1 cellular context compared by ENCODE assay signal in genomic region chr16:86214326-86215232, GRCh38.
TF ChIP-seq lines count a peak whose summit lies in the region.

No MANE protein-coding gene starts in this region.

TF ChIP-seq in liver, 16 proteins besides CTCF, POLR2A, EP300 and RAD21 (continued from another document):
- TF ChIP-seq ZBTB33 (IDR thresholded peaks at IDR 0.05), result no peak
- no peak for TF ChIP-seq GABPA (IDR thresholded peaks at IDR 0.05 in 1 of 2, conservative IDR thresholded peaks at IDR 0.05 in 1 of 2)
- no peak for TF ChIP-seq ATF3 (IDR thresholded peaks at IDR 0.05)
- peak; percentile 12 for TF ChIP-seq MAX (IDR thresholded peaks at IDR 0.05)
- no peak for TF ChIP-seq REST (IDR thresholded peaks at IDR 0.05)
